In genomic region chrX:103586314-103586646, GRCh38 we compare ENCODE assay signal across 8 cellular contexts. TPM values are rescaled to one million over a fixed set of nuclear protein-coding genes. Genes with fewer than 3 reads are reported as not detected.
DNase-seq lines count a peak whose midpoint lies in the region; ATAC-seq and TF ChIP-seq lines count a peak whose summit lies in the region.

No MANE protein-coding gene starts in this region.

- H3K27ac Mint-ChIP-seq in CD8-positive, alpha-beta memory T cell, result peak overlapping the region in 7 of 8 donors; percentile 4 to 95 (median 61)

- POLR2A ChIA-PET in CD8-positive, alpha-beta memory T cell (lab: Charles Lee), result no interaction called here

- peak overlapping the region; percentile 57 for H3K9ac ChIP-seq in smooth muscle cell (ENCODE audit: low read depth)

- no peaks in the 10 kb centered on the region for H3K79me2 ChIP-seq in smooth muscle cell (ENCODE audit: low read depth)

- no peaks in the 10 kb centered on the region for H3K9me3 ChIP-seq in CD8-positive, alpha-beta memory T cell (ENCODE audit: low read length)
- H3K9me3 ChIP-seq in adrenal gland (replicated peaks in 1 of 3) (no peaks in the 10 kb centered on the region), smooth muscle cell (replicated peaks; ENCODE audit: low read depth) (no peaks in the 10 kb centered on the region)

- peak; percentile 57 for ATAC-seq in HG02798 (IDR thresholded peaks at IDR 0.05; ENCODE audit: poor library complexity, unreplicated experiment)

- DNase-seq in CD8-positive, alpha-beta memory T cell, result no peak
- DNase-seq in adrenal gland, result peak in 5 of 7 donors; percentile 5 to 37 (median 20)
- no peak for DNase-seq in smooth muscle cell (lab: John Stamatoyannopoulos, UW; ENCODE audit: unreplicated experiment)
- no peak for DNase-seq in AG08395 (ENCODE audit: low spot score)
- DNase-seq in mucosa of gallbladder (ENCODE audit: low spot score), result no peak
- no peak for DNase-seq in activated CD4-positive, alpha-beta T cell treated with anti-CD3 and anti-CD28 coated beads for 48 hours

- CTCF ChIA-PET in CD8-positive, alpha-beta memory T cell (lab: Charles Lee), result no interaction called here

- TF ChIP-seq CTCF in adrenal gland (IDR thresholded peaks at IDR 0.05) (no peak), smooth muscle cell (IDR thresholded peaks at IDR 0.05; ENCODE audit: borderline replicate concordance, insufficient read depth, poor library complexity, severe bottlenecking) (no peak)

- no peaks in the 10 kb centered on the region for H3F3A ChIP-seq in smooth muscle cell (ENCODE audit: low read depth)

- H3K4me3 Mint-ChIP-seq in CD8-positive, alpha-beta memory T cell, result peak overlapping the region; percentile 86 to 95 (median 90)

- H3K9me3 Mint-ChIP-seq in CD8-positive, alpha-beta memory T cell, result no peaks in the 10 kb centered on the region

- no peak overlapping the region for H3K4me3 ChIP-seq in CD8-positive, alpha-beta memory T cell (ENCODE audit: low read length)
- H3K4me3 ChIP-seq in adrenal gland, result peak overlapping the region in 2 of 4 donors; percentile 45 to 70
- peak overlapping the region; percentile 83 for H3K4me3 ChIP-seq in iPS-11a (ENCODE audit: low read depth, low read length)
- H3K4me3 ChIP-seq in smooth muscle cell, result peak overlapping the region; percentile 79

- intact Hi-C loops in adrenal gland (cut with DNase I), result no loop called here

- 9 to 32% (median 20%) methylated on average over 4 to 5 of the region's 5 CpGs; no CpG with 5 or more reads in 1 of the 4 donors for WGBS in adrenal gland, 4 donors
- WGBS in smooth muscle cell (ENCODE audit: low lambda C conversion rate), result 46% methylated on average over 5 of the region's 5 CpGs

- TF ChIP-seq POLR2A in adrenal gland (IDR thresholded peaks at IDR 0.05), result no peak

- peaks cover 15 to 23% (median 20%) of the 10 kb centered on the region in 3 donors for H3K4me1 Mint-ChIP-seq in CD8-positive, alpha-beta memory T cell

- H4K20me1 ChIP-seq in smooth muscle cell (ENCODE audit: low read depth), result no peaks in the 10 kb centered on the region

- peaks cover 0 to 4% (median 0%) of the 10 kb centered on the region in 3 donors for H3K36me3 Mint-ChIP-seq in CD8-positive, alpha-beta memory T cell

- H3K36me3 ChIP-seq in CD8-positive, alpha-beta memory T cell (ENCODE audit: insufficient read depth, low read length), result no peaks in the 10 kb centered on the region
- H3K36me3 ChIP-seq in adrenal gland (replicated peaks in 1 of 2), result no peaks in the 10 kb centered on the region
- no peaks in the 10 kb centered on the region for H3K36me3 ChIP-seq in smooth muscle cell (ENCODE audit: low read depth)

- no peaks in the 10 kb centered on the region for H3K4me1 ChIP-seq in CD8-positive, alpha-beta memory T cell (ENCODE audit: insufficient read depth, low read length)
- H3K4me1 ChIP-seq in adrenal gland (replicated peaks in 1 of 2) (peaks cover 0 to 4% of the 10 kb centered on the region in 2 donors), smooth muscle cell (ENCODE audit: low read depth) (no peaks in the 10 kb centered on the region)

- H3K27me3 Mint-ChIP-seq in CD8-positive, alpha-beta memory T cell, result peaks cover 0 to 5% of the 10 kb centered on the region in 2 donors

- no peak overlapping the region for H3K27ac ChIP-seq in CD8-positive, alpha-beta memory T cell (ENCODE audit: low read depth, low read length)
- H3K27ac ChIP-seq in adrenal gland, result peak overlapping the region; percentile 21 to 92 (median 76)
- H3K27ac ChIP-seq in smooth muscle cell (ENCODE audit: low read depth), result peak overlapping the region; percentile 19

- H2AFZ ChIP-seq in smooth muscle cell (ENCODE audit: low read depth), result peak overlapping the region; percentile 96

- H3K4me2 ChIP-seq in smooth muscle cell, result peak overlapping the region; percentile 90

- no peaks in the 10 kb centered on the region for H3K27me3 ChIP-seq in CD8-positive, alpha-beta memory T cell (ENCODE audit: insufficient read depth, low read length, poor library complexity, severe bottlenecking)
- no peaks in the 10 kb centered on the region for H3K27me3 ChIP-seq in adrenal gland
- H3K27me3 ChIP-seq in smooth muscle cell (ENCODE audit: low read depth), result no peaks in the 10 kb centered on the region

RNA-seq across cellular contexts. Expression of gene TCEAL4, which starts 1.0 kb away (rescaled TPM):
- total RNA-seq in CD8-positive, alpha-beta memory T cell, result 10 to 100 TPM; 10.4 to 11.2 TPM
- 19.7 TPM for polyA plus RNA-seq in CD8-positive, alpha-beta memory T cell
- total RNA-seq in adrenal gland (100 to 1,000 TPM in 7 of 8 donors, 10 to 100 TPM in 1; 64.9 to 158 (median 135) TPM), smooth muscle cell (40.2 and 51.3 TPM in 2 replicates), mucosa of gallbladder (86.4 TPM)
- polyA plus RNA-seq in adrenal gland (100 to 1,000 TPM; 260 to 620 (median 476) TPM), smooth muscle cell (74.4 and 76.2 TPM in 2 replicates)

RNA-seq across cellular contexts. Expression of gene TCEAL3, which starts 21.5 kb away (rescaled TPM):
- 1 to 10 TPM; 3.9 to 4.3 TPM for total RNA-seq in CD8-positive, alpha-beta memory T cell
- 13.1 TPM for polyA plus RNA-seq in CD8-positive, alpha-beta memory T cell
- total RNA-seq in adrenal gland (10 to 100 TPM; 23.5 to 66.7 (median 45.9) TPM), smooth muscle cell (14.0 and 29.6 TPM in 2 replicates), mucosa of gallbladder (34.2 TPM)
- polyA plus RNA-seq in adrenal gland (100 to 1,000 TPM in 1 of 3 donors, 10 to 100 TPM in 2; 56.1 to 118 (median 87.1) TPM), smooth muscle cell (48.0 and 52.4 TPM in 2 replicates)

RNA-seq across cellular contexts. Expression of gene TCEAL1, which starts 42.5 kb away (rescaled TPM):
- total RNA-seq in CD8-positive, alpha-beta memory T cell, result 10 to 100 TPM in 1 of 2 experiments, 1 to 10 TPM in 1; 7.9 to 10.3 TPM
- polyA plus RNA-seq in CD8-positive, alpha-beta memory T cell, result 19.7 TPM
- total RNA-seq in adrenal gland (100 to 1,000 TPM in 2 of 8 donors, 10 to 100 TPM in 6; 51.0 to 240 (median 76.7) TPM), smooth muscle cell (22.1 and 43.0 TPM in 2 replicates), mucosa of gallbladder (37.5 TPM)
- polyA plus RNA-seq in adrenal gland (10 to 100 TPM; 40.2 to 81.4 (median 64.6) TPM), smooth muscle cell (16.7 and 23.8 TPM in 2 replicates)

Comparison
In these comparisons a context has a peak if more than half of its experiments do, and no peak if none do; other contexts are left out.
1. DNase-seq: peak in adrenal gland (5 of 7); none in CD8-positive, alpha-beta memory T cell (0 of 5), smooth muscle cell (single experiment), AG08395 (single experiment), mucosa of gallbladder (single experiment) and activated CD4-positive, alpha-beta T cell treated with anti-CD3 and anti-CD28 coated beads for 48 hours (single experiment).